ENCODE assay signal across 1 cellular context in genomic region chr10:109976657-109977056, GRCh38.
A peak's percentile ranks its signal among the peaks of the same experiment; 100 is the strongest.
TF ChIP-seq lines count a peak whose summit lies in the region.

No MANE protein-coding gene starts in this region.

TF ChIP-seq in HEK293, 187 proteins besides CTCF, POLR2A, EP300 and RAD21 (continued from another document and continues in another):
- TF ChIP-seq HIC1 (tag by site-specific recombination; IDR thresholded peaks at IDR 0.05) (no peak), ZNF335 (tag by site-specific recombination; conservative IDR thresholded peaks at IDR 0.05) (no peak), ZNF174 (tag by site-specific recombination; IDR thresholded peaks at IDR 0.05) (no peak), ZBTB44 (tag by site-specific recombination; IDR thresholded peaks at IDR 0.05) (peak; percentile 78), ZNF391 (tag by site-specific recombination; IDR thresholded peaks at IDR 0.05; ENCODE audit: borderline replicate concordance, low read depth) (no peak), ZNF155 (tag by site-specific recombination; IDR thresholded peaks at IDR 0.05) (no peak), BCL11A (tag by site-specific recombination; IDR thresholded peaks at IDR 0.05; ENCODE audit: low read depth) (no peak), ZSCAN23 (tag by site-specific recombination; IDR thresholded peaks at IDR 0.05) (no peak), PRDM6 (tag by site-specific recombination; IDR thresholded peaks at IDR 0.05) (peak; percentile 70), ZNF785 (tag by site-specific recombination; IDR thresholded peaks at IDR 0.05) (no peak), ZNF701 (tag by site-specific recombination; IDR thresholded peaks at IDR 0.05) (no peak), ZNF133 (tag by site-specific recombination; IDR thresholded peaks at IDR 0.05) (no peak), ZNF664 (tag by site-specific recombination; IDR thresholded peaks at IDR 0.05) (0 out of 2 replicates have a peak, but pooled peaks have one; percentile 22), ZNF10 (tag by site-specific recombination; IDR thresholded peaks at IDR 0.05) (no peak), KLF1 (tag by site-specific recombination; IDR thresholded peaks at IDR 0.05) (no peak), ZNF837 (tag by site-specific recombination; IDR thresholded peaks at IDR 0.05) (no peak), ZNF530 (tag by site-specific recombination; IDR thresholded peaks at IDR 0.05; ENCODE audit: low read depth) (no peak), ZBTB11 (tag by site-specific recombination; conservative IDR thresholded peaks at IDR 0.05; ENCODE audit: low read depth) (no peak), OSR2 (tag by site-specific recombination; IDR thresholded peaks at IDR 0.05) (peak; percentile 91), KLF10 (tag by site-specific recombination; IDR thresholded peaks at IDR 0.05) (no peak), ZNF175 (tag by site-specific recombination; IDR thresholded peaks at IDR 0.05) (no peak), ZNF791 (tag by site-specific recombination; IDR thresholded peaks at IDR 0.05) (no peak), GLI4 (tag by site-specific recombination; IDR thresholded peaks at IDR 0.05) (no peak), ZNF654 (tag by site-specific recombination; IDR thresholded peaks at IDR 0.05; ENCODE audit: low read depth) (no peak), PRDM1 (tag by site-specific recombination; IDR thresholded peaks at IDR 0.05) (no peak), ZNF112 (tag by site-specific recombination; IDR thresholded peaks at IDR 0.05) (no peak), KLF7 (tag by site-specific recombination; IDR thresholded peaks at IDR 0.05; ENCODE audit: borderline replicate concordance) (no peak), ZNF416 (tag by site-specific recombination; IDR thresholded peaks at IDR 0.05) (no peak), SP2 (tag by site-specific recombination; IDR thresholded peaks at IDR 0.05) (no peak), ZNF692 (tag by site-specific recombination; IDR thresholded peaks at IDR 0.05) (no peak), MZF1 (tag by site-specific recombination; IDR thresholded peaks at IDR 0.05; ENCODE audit: borderline replicate concordance) (no peak), ZNF76 (tag by site-specific recombination; IDR thresholded peaks at IDR 0.05; ENCODE audit: borderline replicate concordance, low read depth) (no peak), ZNF514 (tag by site-specific recombination; IDR thresholded peaks at IDR 0.05) (no peak), ZNF202 (tag by site-specific recombination; IDR thresholded peaks at IDR 0.05; ENCODE audit: borderline replicate concordance) (no peak), ZNF658 (tag by site-specific recombination; IDR thresholded peaks at IDR 0.05) (no peak), MYNN (tag by site-specific recombination; IDR thresholded peaks at IDR 0.05; ENCODE audit: borderline replicate concordance) (no peak), ZNF776 (tag by site-specific recombination; IDR thresholded peaks at IDR 0.05; ENCODE audit: borderline replicate concordance) (no peak), IKZF3 (tag by site-specific recombination; IDR thresholded peaks at IDR 0.05) (peak; percentile 82), ZNF114 (tag by site-specific recombination; IDR thresholded peaks at IDR 0.05) (no peak), ZEB2 (tag by site-specific recombination; IDR thresholded peaks at IDR 0.05) (no peak), ZNF16 (tag by site-specific recombination; IDR thresholded peaks at IDR 0.05; ENCODE audit: low read depth) (no peak), ZNF843 (tag by site-specific recombination; IDR thresholded peaks at IDR 0.05) (peak; percentile 63), ZBTB1 (tag by site-specific recombination; IDR thresholded peaks at IDR 0.05) (no peak), HOXA7 (CRISPR knock-in tag; IDR thresholded peaks at IDR 0.05; ENCODE audit: borderline replicate concordance) (no peak), ZNF211 (tag by site-specific recombination; IDR thresholded peaks at IDR 0.05; ENCODE audit: low read depth) (no peak)
- TF ChIP-seq, protein P1, sequence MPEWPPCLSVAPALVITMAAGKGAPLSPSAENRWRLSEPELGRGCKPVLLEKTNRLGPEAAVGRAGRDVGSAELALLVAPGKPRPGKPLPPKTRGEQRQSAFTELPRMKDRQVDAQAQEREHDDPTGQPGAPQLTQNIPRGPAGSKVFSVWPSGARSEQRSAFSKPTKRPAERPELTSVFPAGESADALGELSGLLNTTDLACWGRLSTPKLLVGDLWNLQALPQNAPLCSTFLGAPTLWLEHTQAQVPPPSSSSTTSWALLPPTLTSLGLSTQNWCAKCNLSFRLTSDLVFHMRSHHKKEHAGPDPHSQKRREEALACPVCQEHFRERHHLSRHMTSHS (tag by site-specific recombination; IDR thresholded peaks at IDR 0.05), result no peak
- TF ChIP-seq, protein P2, sequence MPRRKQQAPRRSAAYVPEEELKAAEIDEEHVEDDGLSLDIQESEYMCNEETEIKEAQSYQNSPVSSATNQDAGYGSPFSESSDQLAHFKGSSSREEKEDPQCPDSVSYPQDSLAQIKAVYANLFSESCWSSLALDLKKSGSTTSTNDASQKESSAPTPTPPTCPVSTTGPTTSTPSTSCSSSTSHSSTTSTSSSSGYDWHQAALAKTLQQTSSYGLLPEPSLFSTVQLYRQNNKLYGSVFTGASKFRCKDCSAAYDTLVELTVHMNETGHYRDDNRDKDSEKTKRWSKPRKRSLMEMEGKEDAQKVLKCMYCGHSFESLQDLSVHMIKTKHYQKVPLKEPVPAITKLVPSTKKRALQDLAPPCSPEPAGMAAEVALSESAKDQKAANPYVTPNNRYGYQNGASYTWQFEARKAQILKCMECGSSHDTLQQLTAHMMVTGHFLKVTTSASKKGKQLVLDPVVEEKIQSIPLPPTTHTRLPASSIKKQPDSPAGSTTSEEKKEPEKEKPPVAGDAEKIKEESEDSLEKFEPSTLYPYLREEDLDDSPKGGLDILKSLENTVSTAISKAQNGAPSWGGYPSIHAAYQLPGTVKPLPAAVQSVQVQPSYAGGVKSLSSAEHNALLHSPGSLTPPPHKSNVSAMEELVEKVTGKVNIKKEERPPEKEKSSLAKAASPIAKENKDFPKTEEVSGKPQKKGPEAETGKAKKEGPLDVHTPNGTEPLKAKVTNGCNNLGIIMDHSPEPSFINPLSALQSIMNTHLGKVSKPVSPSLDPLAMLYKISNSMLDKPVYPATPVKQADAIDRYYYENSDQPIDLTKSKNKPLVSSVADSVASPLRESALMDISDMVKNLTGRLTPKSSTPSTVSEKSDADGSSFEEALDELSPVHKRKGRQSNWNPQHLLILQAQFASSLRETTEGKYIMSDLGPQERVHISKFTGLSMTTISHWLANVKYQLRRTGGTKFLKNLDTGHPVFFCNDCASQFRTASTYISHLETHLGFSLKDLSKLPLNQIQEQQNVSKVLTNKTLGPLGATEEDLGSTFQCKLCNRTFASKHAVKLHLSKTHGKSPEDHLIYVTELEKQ (tag by site-specific recombination; IDR thresholded peaks at IDR 0.05; ENCODE audit: borderline replicate concordance), result peak; percentile 37; the same call in 1 of the 2 replicates
- TF ChIP-seq, protein P3, sequence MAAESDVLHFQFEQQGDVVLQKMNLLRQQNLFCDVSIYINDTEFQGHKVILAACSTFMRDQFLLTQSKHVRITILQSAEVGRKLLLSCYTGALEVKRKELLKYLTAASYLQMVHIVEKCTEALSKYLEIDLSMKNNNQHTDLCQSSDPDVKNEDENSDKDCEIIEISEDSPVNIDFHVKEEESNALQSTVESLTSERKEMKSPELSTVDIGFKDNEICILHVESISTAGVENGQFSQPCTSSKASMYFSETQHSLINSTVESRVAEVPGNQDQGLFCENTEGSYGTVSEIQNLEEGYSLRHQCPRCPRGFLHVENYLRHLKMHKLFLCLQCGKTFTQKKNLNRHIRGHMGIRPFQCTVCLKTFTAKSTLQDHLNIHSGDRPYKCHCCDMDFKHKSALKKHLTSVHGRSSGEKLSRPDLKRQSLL (tag by site-specific recombination; IDR thresholded peaks at IDR 0.05), result no peak
- TF ChIP-seq, protein P4, sequence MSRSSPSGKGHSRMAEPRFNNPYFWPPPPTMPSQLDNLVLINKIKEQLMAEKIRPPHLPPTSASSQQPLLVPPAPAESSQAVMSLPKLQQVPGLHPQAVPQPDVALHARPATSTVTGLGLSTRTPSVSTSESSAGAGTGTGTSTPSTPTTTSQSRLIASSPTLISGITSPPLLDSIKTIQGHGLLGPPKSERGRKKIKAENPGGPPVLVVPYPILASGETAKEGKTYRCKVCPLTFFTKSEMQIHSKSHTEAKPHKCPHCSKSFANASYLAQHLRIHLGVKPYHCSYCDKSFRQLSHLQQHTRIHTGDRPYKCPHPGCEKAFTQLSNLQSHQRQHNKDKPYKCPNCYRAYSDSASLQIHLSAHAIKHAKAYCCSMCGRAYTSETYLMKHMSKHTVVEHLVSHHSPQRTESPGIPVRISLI (tag by site-specific recombination; IDR thresholded peaks at IDR 0.05), result no peak
- TF ChIP-seq, protein P5, sequence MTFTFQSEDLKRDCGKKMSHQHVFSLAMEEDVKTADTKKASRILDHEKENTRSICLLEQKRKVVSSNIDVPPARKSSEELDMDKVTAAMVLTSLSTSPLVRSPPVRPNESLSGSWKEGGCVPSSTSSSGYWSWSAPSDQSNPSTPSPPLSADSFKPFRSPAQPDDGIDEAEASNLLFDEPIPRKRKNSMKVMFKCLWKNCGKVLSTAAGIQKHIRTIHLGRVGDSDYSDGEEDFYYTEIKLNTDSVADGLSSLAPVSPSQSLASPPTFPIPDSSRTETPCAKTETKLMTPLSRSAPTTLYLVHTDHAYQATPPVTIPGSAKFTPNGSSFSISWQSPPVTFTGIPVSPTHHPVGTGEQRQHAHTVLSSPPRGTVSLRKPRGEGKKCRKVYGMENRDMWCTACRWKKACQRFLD (tag by site-specific recombination; IDR thresholded peaks at IDR 0.05), result no peak
